Comparison of ENCODE assay signal across 10 cellular contexts in the genomic region with DNA sequence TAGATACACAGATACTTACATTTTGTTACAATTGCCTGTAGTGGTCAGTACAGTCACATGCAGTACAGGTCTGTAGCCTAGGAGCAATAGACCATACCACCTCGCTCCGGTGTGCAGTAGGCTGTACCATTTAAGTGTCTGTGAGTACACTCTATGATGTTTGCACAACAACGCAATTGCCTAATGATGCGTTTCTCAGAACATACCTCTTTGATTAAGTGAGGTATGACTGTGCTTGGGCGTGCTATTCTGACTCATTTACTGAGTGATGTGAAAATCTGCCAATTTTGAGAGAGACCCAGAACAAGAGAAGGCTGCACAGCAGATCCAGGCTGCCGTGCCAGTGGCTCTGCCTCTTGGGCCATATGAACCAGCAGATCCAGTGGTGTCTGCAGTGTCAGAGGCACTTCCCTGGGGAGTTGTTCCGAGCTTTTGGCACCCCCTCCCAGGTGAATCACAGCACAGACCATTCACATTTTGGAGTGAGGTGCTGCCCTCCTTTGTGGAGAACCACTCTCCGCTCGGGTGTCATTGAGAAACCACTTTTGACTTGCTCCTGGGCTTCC. TPM values are rescaled to one million over a fixed set of nuclear protein-coding genes. Genes with fewer than 3 reads are reported as not detected.
DNase-seq lines count a peak whose midpoint lies in the region; TF ChIP-seq lines count a peak whose summit lies in the region.
"Had no signal": no experiment of that assay in that cellular context is flagged by ENCODE, and none has a peak within 500 bp of the region (broad histone marks: within the 10 kb centered on the region; RNA-seq: fewer than 3 reads in every experiment).

No MANE protein-coding gene starts in this region.

- peaks cover 10% of the 10 kb centered on the region for H3K4me1 ChIP-seq in osteoblast (ENCODE audit: insufficient read depth, low read length)

- H3K27me3 ChIP-seq in osteoblast (ENCODE audit: insufficient read depth, low read length), result peaks cover 6% of the 10 kb centered on the region

- no peak overlapping the region for H2AFZ ChIP-seq in osteoblast (ENCODE audit: low read length)

- no peaks in the 10 kb centered on the region for H3K36me3 Mint-ChIP-seq in activated T-helper 1 cell treated with anti-CD3 and anti-CD28 coated beads, Interleukin-12 subunit alpha, Interleukin-12 subunit beta, Interleukin-2, Interleukin-4 antibody, amounts not matched to agents 30 ng/mL and 10 ng/mL and 1 ng/mL, durations not matched to agents 14 hours and 24 hours and 36 hours (ENCODE audit: low read depth)

- H3K27me3 Mint-ChIP-seq in activated T-helper 1 cell treated with anti-CD3 and anti-CD28 coated beads, Interleukin-12 subunit alpha, Interleukin-12 subunit beta, Interleukin-2, Interleukin-4 antibody, amounts not matched to agents 30 ng/mL and 10 ng/mL and 1 ng/mL, durations not matched to agents 14 hours and 24 hours and 36 hours (ENCODE audit: insufficient read depth), result peaks cover 3% of the 10 kb centered on the region

- H3K36me3 ChIP-seq in osteoblast (ENCODE audit: insufficient read depth, low read length), result no peaks in the 10 kb centered on the region

- H3K9me3 Mint-ChIP-seq in activated T-helper 1 cell treated with anti-CD3 and anti-CD28 coated beads, Interleukin-12 subunit alpha, Interleukin-12 subunit beta, Interleukin-2, Interleukin-4 antibody, amounts not matched to agents 30 ng/mL and 10 ng/mL and 1 ng/mL, durations not matched to agents 14 hours and 24 hours and 36 hours, result no peaks in the 10 kb centered on the region

- H3K79me2 ChIP-seq in osteoblast (ENCODE audit: insufficient read depth, low read length), result no peaks in the 10 kb centered on the region

- no peaks in the 10 kb centered on the region for H3K9me3 ChIP-seq in osteoblast (ENCODE audit: low read depth, low read length)

- TF ChIP-seq CTCF in choroid plexus epithelial cell (conservative IDR thresholded peaks at IDR 0.05; ENCODE audit: low read depth, low read length), result no peak
- no peak for TF ChIP-seq CTCF in osteoblast (IDR thresholded peaks at IDR 0.05; ENCODE audit: extremely low read depth, low read depth, low read length)

- H3K4me2 ChIP-seq in osteoblast (ENCODE audit: insufficient read depth, low read length), result peak overlapping the region; percentile 26

- DNase-seq in GOT3 (lab: John Stamatoyannopoulos, UW) (peak; percentile 8), NCI-H2196 (lab: John Stamatoyannopoulos, UW; ENCODE audit: unreplicated experiment) (peak; percentile 9), choroid plexus epithelial cell (ENCODE audit: low read depth) (peak; percentile 92), osteoblast (ENCODE audit: insufficient read length, low spot score, missing footprints) (peak; percentile 88), HT-29 (ENCODE audit: low spot score) (no peak), D341Med (ENCODE audit: low spot score) (no peak), NOMO-1 (lab: John Stamatoyannopoulos, UW; ENCODE audit: unreplicated experiment in 2 of 2) (no peak)
- DNase-seq in activated T-helper 1 cell treated with anti-CD3 and anti-CD28 coated beads, Interleukin-12 subunit alpha, Interleukin-12 subunit beta, Interleukin-2, Interleukin-4 antibody, amounts not matched to agents 30 ng/mL and 10 ng/mL and 1 ng/mL, durations not matched to agents 14 hours and 24 hours and 36 hours (ENCODE audit: low spot score), result no peak
- DNase-seq: activated naive CD4-positive, alpha-beta T cell; stimulated activated CD4-positive, alpha-beta T cell treated with anti-CD3 and anti-CD28 coated beads, Interleukin-2, amount 100 ng/mL, for 24 hours had no signal

- intact Hi-C loops in activated T-helper 1 cell treated with anti-CD3 and anti-CD28 coated beads, Interleukin-12 subunit alpha, Interleukin-12 subunit beta, Interleukin-2, Interleukin-4 antibody, amounts not matched to agents 30 ng/mL and 10 ng/mL and 1 ng/mL, durations not matched to agents 14 hours and 24 hours and 36 hours (cut with micrococcal nuclease), result no loop called here

- H3K4me3 Mint-ChIP-seq in activated T-helper 1 cell treated with anti-CD3 and anti-CD28 coated beads, Interleukin-12 subunit alpha, Interleukin-12 subunit beta, Interleukin-2, Interleukin-4 antibody, amounts not matched to agents 30 ng/mL and 10 ng/mL and 1 ng/mL, durations not matched to agents 14 hours and 24 hours and 36 hours, result no peak overlapping the region

- no peak overlapping the region for H3K27ac Mint-ChIP-seq in activated T-helper 1 cell treated with anti-CD3 and anti-CD28 coated beads, Interleukin-12 subunit alpha, Interleukin-12 subunit beta, Interleukin-2, Interleukin-4 antibody, amounts not matched to agents 30 ng/mL and 10 ng/mL and 1 ng/mL, durations not matched to agents 14 hours and 24 hours and 36 hours

- H3K4me3 ChIP-seq in choroid plexus epithelial cell (ENCODE audit: low read depth, low read length) (no peak overlapping the region), osteoblast (ENCODE audit: insufficient read depth, low read length) (no peak overlapping the region)

- H3K27ac ChIP-seq in osteoblast (ENCODE audit: low read depth, low read length), result peak overlapping the region; percentile 6

- H4K20me1 ChIP-seq in osteoblast (ENCODE audit: insufficient read depth, low read length), result no peaks in the 10 kb centered on the region

- H3K4me1 Mint-ChIP-seq in activated T-helper 1 cell treated with anti-CD3 and anti-CD28 coated beads, Interleukin-12 subunit alpha, Interleukin-12 subunit beta, Interleukin-2, Interleukin-4 antibody, amounts not matched to agents 30 ng/mL and 10 ng/mL and 1 ng/mL, durations not matched to agents 14 hours and 24 hours and 36 hours (ENCODE audit: low read depth), result no peaks in the 10 kb centered on the region

RNA-seq across cellular contexts. Expression of gene DLK1, which starts 20.4 kb away (rescaled TPM):
- total RNA-seq in osteoblast, result not detected in 2 replicates
- not detected in 2 replicates for total RNA-seq in HT-29 (2014; rRNA removed; shearing (Covaris generic))
- not detected in 2 replicates for total RNA-seq in activated T-helper 1 cell treated with anti-CD3 and anti-CD28 coated beads, Interleukin-12 subunit alpha, Interleukin-12 subunit beta, Interleukin-2, Interleukin-4 antibody, amounts not matched to agents 30 ng/mL and 10 ng/mL and 1 ng/mL, durations not matched to agents 14 hours and 24 hours and 36 hours

Comparison
In these comparisons a context has a peak if more than half of its experiments do, and no peak if none do; other contexts are left out.
1. DNase-seq: peak in GOT3 (single experiment), NCI-H2196 (single experiment), choroid plexus epithelial cell (single experiment) and osteoblast (single experiment); none in HT-29 (single experiment), D341Med (single experiment), NOMO-1 (0 of 2) and activated T-helper 1 cell treated with anti-CD3 and anti-CD28 coated beads, Interleukin-12 subunit alpha, Interleukin-12 subunit beta, Interleukin-2, Interleukin-4 antibody, amounts not matched to agents 30 ng/mL and 10 ng/mL and 1 ng/mL, durations not matched to agents 14 hours and 24 hours and 36 hours (single experiment).